Comparison of ENCODE assay signal across 16 cellular contexts in the genomic region with DNA sequence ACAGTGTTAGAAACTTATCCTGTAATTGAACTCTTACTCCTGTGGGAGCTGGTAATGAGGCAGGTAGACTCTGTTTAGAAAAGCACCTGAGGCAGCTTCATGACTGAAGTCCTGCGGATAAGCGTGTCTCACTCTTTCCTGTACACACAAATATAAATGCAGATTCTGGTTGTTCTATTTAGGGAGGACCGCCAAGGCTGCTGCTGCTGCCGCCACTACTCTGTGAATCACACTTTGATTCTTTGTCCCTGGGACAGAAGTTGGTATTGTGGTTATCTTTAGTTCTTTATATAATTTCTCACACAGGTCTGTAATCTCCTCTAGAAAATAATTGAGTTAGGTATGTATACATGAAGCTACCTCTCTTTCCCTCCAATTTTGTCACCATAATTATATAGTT. TPM values are rescaled to one million over a fixed set of nuclear protein-coding genes. Genes with fewer than 3 reads are reported as not detected.
DNase-seq lines count a peak whose midpoint lies in the region; TF ChIP-seq lines count a peak whose summit lies in the region.
"Had no signal": no experiment of that assay in that cellular context is flagged by ENCODE, and none has a peak within 500 bp of the region (broad histone marks: within the 10 kb centered on the region; RNA-seq: fewer than 3 reads in every experiment).

No MANE protein-coding gene starts in this region.

- H3K4me1 ChIP-seq in breast epithelium (no peaks in the 10 kb centered on the region), Karpas-422 (ENCODE audit: low read length) (no peaks in the 10 kb centered on the region)

- TF ChIP-seq CTCF in neural crest cell (conservative IDR thresholded peaks at IDR 0.05) (no peak), glutamatergic neuron (IDR thresholded peaks at IDR 0.05; ENCODE audit: partially characterized antibody, unreplicated experiment) (no peak), breast epithelium (IDR thresholded peaks at IDR 0.05) (no peak)

- DNase-seq in SK-N-MC (ENCODE audit: low read depth, low spot score) (no peak), cerebellum (ENCODE audit: low spot score) (peak; percentile 7), neural crest cell (ENCODE audit: low read depth, low spot score) (no peak), glutamatergic neuron (no peak), breast epithelium (ENCODE audit: low spot score in 2 of 2) (no peak), HEK293T (ENCODE audit: extremely low spot score) (no peak), Karpas-422 (no peak)
- DNase-seq: NCI-H1092 treated with DMSO at 0.1 percent for 48 hours, NCI-H146, NCI-H2081 treated with DMSO at 0.1 percent for 48 hours, NCI-H82, RPMI8226, SHP77 treated with DMSO at 0.1 percent for 48 hours had no signal

- H3K9me3 Mint-ChIP-seq in neural crest cell (peaks cover 2% of the 10 kb centered on the region), glutamatergic neuron (ENCODE audit: unreplicated experiment) (no peaks in the 10 kb centered on the region)
- H3K9me3 Mint-ChIP-seq: GM23338 had no signal

- CTCF ChIA-PET in HEK293T (lab: Yijun Ruan, JAX): no interaction called here

- peaks cover under 1% of the 10 kb centered on the region for H3K36me3 Mint-ChIP-seq in neural crest cell (ENCODE audit: low read depth)
- H3K36me3 Mint-ChIP-seq in glutamatergic neuron (ENCODE audit: unreplicated experiment): no peaks in the 10 kb centered on the region

- H3K27ac Mint-ChIP-seq in neural crest cell (ENCODE audit: unreplicated experiment): peak overlapping the region; percentile 23
- H3K27ac Mint-ChIP-seq in glutamatergic neuron (ENCODE audit: unreplicated experiment): no peak overlapping the region
- H3K27ac Mint-ChIP-seq: B cell, GM23338 had no signal

- H3K4me1 Mint-ChIP-seq in neural crest cell (peaks cover 43% of the 10 kb centered on the region), glutamatergic neuron (ENCODE audit: low read depth, unreplicated experiment) (peaks cover 23% of the 10 kb centered on the region)
- H3K4me1 Mint-ChIP-seq: B cell had no signal

- H3K4me2 ChIP-seq in Karpas-422 (ENCODE audit: low read depth, low read length, poor library complexity, severe bottlenecking): no peak overlapping the region
- H3K4me2 ChIP-seq: GM23338 had no signal

- H3K9ac ChIP-seq in SK-N-MC (ENCODE audit: insufficient read length) (peak overlapping the region; percentile 78), Karpas-422 (ENCODE audit: low read length) (no peak overlapping the region)

- no peaks in the 10 kb centered on the region for H3K79me2 ChIP-seq in Karpas-422 (ENCODE audit: low read length)

- H3K4me3 Mint-ChIP-seq in neural crest cell: peak overlapping the region; percentile 95
- no peak overlapping the region for H3K4me3 Mint-ChIP-seq in glutamatergic neuron (ENCODE audit: unreplicated experiment)
- H3K4me3 Mint-ChIP-seq: B cell, GM23338 had no signal

- H3K9me3 ChIP-seq in SK-N-MC (ENCODE audit: low read depth, low read length): no peaks in the 10 kb centered on the region
- no peaks in the 10 kb centered on the region for H3K9me3 ChIP-seq in breast epithelium
- no peaks in the 10 kb centered on the region for H3K9me3 ChIP-seq in Karpas-422 (ENCODE audit: low read length)

- no peak overlapping the region for H2AFZ ChIP-seq in Karpas-422 (ENCODE audit: low read length)
- H2AFZ ChIP-seq: GM23338 had no signal

- TF ChIP-seq POLR2A in breast epithelium (IDR thresholded peaks at IDR 0.05): no peak

- H3K4me3 ChIP-seq in SK-N-MC (peak overlapping the region; percentile 89), breast epithelium (no peak overlapping the region), Karpas-422 (ENCODE audit: low read length) (no peak overlapping the region)
- H3K4me3 ChIP-seq: GM23338 had no signal

- H3K36me3 ChIP-seq in SK-N-MC (ENCODE audit: insufficient read depth, low read length) (peaks cover 18% of the 10 kb centered on the region), breast epithelium (no peaks in the 10 kb centered on the region), Karpas-422 (ENCODE audit: insufficient read depth, low read length) (no peaks in the 10 kb centered on the region)

- POLR2A ChIA-PET in HEK293T (lab: Yijun Ruan, JAX): no interaction called here

- H3K27ac ChIP-seq in SK-N-MC (peak overlapping the region; percentile 95; the same call in 1 of the 2 replicates), breast epithelium (no peak overlapping the region), Karpas-422 (ENCODE audit: low read length) (no peak overlapping the region)

- H3K9me2 ChIP-seq in Karpas-422 (replicated peaks; ENCODE audit: insufficient read depth, low read length): no peaks in the 10 kb centered on the region

- intact Hi-C loops in breast epithelium (cut with DNase I; ENCODE audit: low total_unique reads): no loop called here

- no peaks in the 10 kb centered on the region for H4K20me1 ChIP-seq in Karpas-422 (ENCODE audit: insufficient read depth, low read depth, low read length)

- H3K27me3 Mint-ChIP-seq in neural crest cell (ENCODE audit: low read depth) (no peaks in the 10 kb centered on the region), glutamatergic neuron (ENCODE audit: unreplicated experiment) (peaks cover 5% of the 10 kb centered on the region)

- no peaks in the 10 kb centered on the region for H3K27me3 ChIP-seq in breast epithelium
- H3K27me3 ChIP-seq in Karpas-422 (ENCODE audit: low read length): no peaks in the 10 kb centered on the region

TF ChIP-seq in HEK293T, 16 proteins besides CTCF, POLR2A, EP300 and RAD21:
- no peak for TF ChIP-seq L3MBTL2 (conservative IDR thresholded peaks at IDR 0.05)
- TF ChIP-seq NFRKB (IDR thresholded peaks at IDR 0.05): no peak
- no peak for TF ChIP-seq ELF4 (IDR thresholded peaks at IDR 0.05)
- TF ChIP-seq LEF1 (IDR thresholded peaks at IDR 0.05; ENCODE audit: borderline replicate concordance): no peak
- no peak for TF ChIP-seq FOXM1 (IDR thresholded peaks at IDR 0.05; ENCODE audit: borderline replicate concordance)
- no peak for TF ChIP-seq TARDBP (IDR thresholded peaks at IDR 0.05)
- TF ChIP-seq FOXK2 (IDR thresholded peaks at IDR 0.05): no peak
- no peak for TF ChIP-seq ZNF384 (IDR thresholded peaks at IDR 0.05)
- no peak for TF ChIP-seq SP1 (IDR thresholded peaks at IDR 0.05)
- no peak for TF ChIP-seq FOXA1 (IDR thresholded peaks at IDR 0.05)
- TF ChIP-seq ARNT (IDR thresholded peaks at IDR 0.05): no peak
- TF ChIP-seq CTBP1 (IDR thresholded peaks at IDR 0.05; ENCODE audit: borderline replicate concordance): no peak
- TF ChIP-seq, protein P1, sequence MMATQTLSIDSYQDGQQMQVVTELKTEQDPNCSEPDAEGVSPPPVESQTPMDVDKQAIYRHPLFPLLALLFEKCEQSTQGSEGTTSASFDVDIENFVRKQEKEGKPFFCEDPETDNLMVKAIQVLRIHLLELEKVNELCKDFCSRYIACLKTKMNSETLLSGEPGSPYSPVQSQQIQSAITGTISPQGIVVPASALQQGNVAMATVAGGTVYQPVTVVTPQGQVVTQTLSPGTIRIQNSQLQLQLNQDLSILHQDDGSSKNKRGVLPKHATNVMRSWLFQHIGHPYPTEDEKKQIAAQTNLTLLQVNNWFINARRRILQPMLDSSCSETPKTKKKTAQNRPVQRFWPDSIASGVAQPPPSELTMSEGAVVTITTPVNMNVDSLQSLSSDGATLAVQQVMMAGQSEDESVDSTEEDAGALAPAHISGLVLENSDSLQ (IDR thresholded peaks at IDR 0.05): no peak
- no peak for TF ChIP-seq HDGF (IDR thresholded peaks at IDR 0.05; ENCODE audit: borderline replicate concordance)
- no peak for TF ChIP-seq SUZ12 (IDR thresholded peaks at IDR 0.05)

RNA-seq across cellular contexts. Expression of a gene that starts 3.6 kb away (rescaled TPM):
- total RNA-seq in cerebellum: 50.2 TPM
- total RNA-seq in neural crest cell: 36.6 and 36.7 TPM in 2 replicates
- total RNA-seq in glutamatergic neuron (ENCODE audit: unreplicated experiment): 67.1 TPM
- 1 to 10 TPM; 1.6 to 3.8 (median 3.5) TPM for total RNA-seq in breast epithelium
- not detected in 2 replicates for total RNA-seq in Karpas-422 (2014; rRNA removed; shearing (Covaris generic); ENCODE audit: low replicate concordance)
- total RNA-seq: B cell, LHCN-M2 had no signal
